Comparison of ENCODE assay signal across 10 cellular contexts in the genomic region with DNA sequence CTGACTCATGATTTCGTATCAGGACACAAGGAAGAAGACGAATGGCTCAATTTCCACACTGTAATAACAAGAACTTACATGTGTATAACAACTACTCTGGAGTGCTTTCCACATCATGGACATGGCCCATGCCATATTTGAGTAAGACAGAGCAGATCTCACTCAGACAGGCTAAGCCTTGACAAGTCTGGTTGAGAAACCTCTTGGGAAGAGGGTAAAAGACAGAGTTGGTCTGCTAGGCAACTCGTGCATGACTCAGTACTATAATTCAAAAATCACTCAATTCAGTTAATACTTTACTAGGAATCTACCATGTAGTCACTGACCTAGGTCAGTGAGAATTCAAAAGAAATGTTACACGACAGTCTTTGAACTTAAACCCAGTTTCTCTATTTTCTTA.
DNase-seq lines count a peak whose midpoint lies in the region; ATAC-seq and TF ChIP-seq lines count a peak whose summit lies in the region.
"Had no signal": no experiment of that assay in that cellular context is flagged by ENCODE, and none has a peak within 500 bp of the region (broad histone marks: within the 10 kb centered on the region; RNA-seq: fewer than 3 reads in every experiment).

No MANE protein-coding gene starts in this region.

- in situ Hi-C loops in brain microvascular endothelial cell (cut with HindIII; ENCODE audit: low pct_ligation_motif_present, low sequenced_read_pairs): no loop called here

- no peak for TF ChIP-seq CTCF in brain microvascular endothelial cell (IDR thresholded peaks at IDR 0.05; ENCODE audit: low read depth, low read length, missing control alignments)

- H3K27me3 ChIP-seq in brain microvascular endothelial cell (replicated peaks): no peaks in the 10 kb centered on the region

- no peaks in the 10 kb centered on the region for H3K9me3 Mint-ChIP-seq in stimulated activated naive CD8-positive, alpha-beta T cell treated with anti-CD3 and anti-CD28 coated beads, Interleukin-15, amount 100 ng/mL, for 72 hours
- H3K9me3 Mint-ChIP-seq: CD4-positive, CD25-positive, alpha-beta regulatory T cell had no signal

- no peak overlapping the region for H3K27ac Mint-ChIP-seq in stimulated activated naive CD8-positive, alpha-beta T cell treated with anti-CD3 and anti-CD28 coated beads, Interleukin-15, amount 100 ng/mL, for 72 hours
- H3K27ac Mint-ChIP-seq: CD4-positive, CD25-positive, alpha-beta regulatory T cell had no signal

- no peak for DNase-seq in stimulated activated naive CD8-positive, alpha-beta T cell treated with anti-CD3 and anti-CD28 coated beads, Interleukin-15, Interleukin-2, amounts not matched to agents 100 U/mL and 50 U/mL, for 24 hours
- DNase-seq in stimulated activated naive CD8-positive, alpha-beta T cell treated with anti-CD3 and anti-CD28 coated beads, Interleukin-15, amount 100 ng/mL, for 72 hours: no peak
- DNase-seq in brain microvascular endothelial cell (peak; percentile 36), COLO668 (lab: John Stamatoyannopoulos, UW; ENCODE audit: unreplicated experiment) (no peak), OCI-M1 (lab: John Stamatoyannopoulos, UW) (no peak), pons (ENCODE audit: low spot score) (no peak)
- DNase-seq: aorta; CD4-positive, CD25-positive, alpha-beta regulatory T cell had no signal

- no peak overlapping the region for H3K4me3 Mint-ChIP-seq in stimulated activated naive CD8-positive, alpha-beta T cell treated with anti-CD3 and anti-CD28 coated beads, Interleukin-15, amount 100 ng/mL, for 72 hours
- H3K4me3 Mint-ChIP-seq: CD4-positive, CD25-positive, alpha-beta regulatory T cell had no signal

- peaks cover 3% of the 10 kb centered on the region for H3K36me3 ChIP-seq in brain microvascular endothelial cell (replicated peaks)

- H3K4me1 Mint-ChIP-seq in stimulated activated naive CD8-positive, alpha-beta T cell treated with anti-CD3 and anti-CD28 coated beads, Interleukin-15, amount 100 ng/mL, for 72 hours: no peaks in the 10 kb centered on the region

- no peak overlapping the region for H3K27ac ChIP-seq in brain microvascular endothelial cell

- peak; percentile 52 for ATAC-seq in stimulated activated naive CD8-positive, alpha-beta T cell treated with anti-CD3 and anti-CD28 coated beads, Interleukin-15, Interleukin-2, amounts not matched to agents 100 U/mL and 50 U/mL, for 24 hours
- ATAC-seq in stimulated activated naive CD8-positive, alpha-beta T cell treated with anti-CD3 and anti-CD28 coated beads, Interleukin-15, amount 100 ng/mL, for 72 hours: no peak
- ATAC-seq in HG03064 (IDR thresholded peaks at IDR 0.05; ENCODE audit: low read depth, unreplicated experiment) (peak; percentile 93), GM21367 (IDR thresholded peaks at IDR 0.05; ENCODE audit: unreplicated experiment) (no peak)

- H3K27me3 Mint-ChIP-seq in stimulated activated naive CD8-positive, alpha-beta T cell treated with anti-CD3 and anti-CD28 coated beads, Interleukin-15, amount 100 ng/mL, for 72 hours: no peaks in the 10 kb centered on the region

- no peak overlapping the region for H3K4me3 ChIP-seq in brain microvascular endothelial cell (ENCODE audit: low read depth, low read length)

Comparison
In these comparisons a context has a peak if more than half of its experiments do, and no peak if none do; other contexts are left out.
1. ATAC-seq: peak in stimulated activated naive CD8-positive, alpha-beta T cell treated with anti-CD3 and anti-CD28 coated beads, Interleukin-15, Interleukin-2, amounts not matched to agents 100 U/mL and 50 U/mL, for 24 hours (single experiment) and HG03064 (single experiment); none in stimulated activated naive CD8-positive, alpha-beta T cell treated with anti-CD3 and anti-CD28 coated beads, Interleukin-15, amount 100 ng/mL, for 72 hours (single experiment) and GM21367 (single experiment).